ENCODE assay signal across 11 cellular contexts in the genomic region with DNA sequence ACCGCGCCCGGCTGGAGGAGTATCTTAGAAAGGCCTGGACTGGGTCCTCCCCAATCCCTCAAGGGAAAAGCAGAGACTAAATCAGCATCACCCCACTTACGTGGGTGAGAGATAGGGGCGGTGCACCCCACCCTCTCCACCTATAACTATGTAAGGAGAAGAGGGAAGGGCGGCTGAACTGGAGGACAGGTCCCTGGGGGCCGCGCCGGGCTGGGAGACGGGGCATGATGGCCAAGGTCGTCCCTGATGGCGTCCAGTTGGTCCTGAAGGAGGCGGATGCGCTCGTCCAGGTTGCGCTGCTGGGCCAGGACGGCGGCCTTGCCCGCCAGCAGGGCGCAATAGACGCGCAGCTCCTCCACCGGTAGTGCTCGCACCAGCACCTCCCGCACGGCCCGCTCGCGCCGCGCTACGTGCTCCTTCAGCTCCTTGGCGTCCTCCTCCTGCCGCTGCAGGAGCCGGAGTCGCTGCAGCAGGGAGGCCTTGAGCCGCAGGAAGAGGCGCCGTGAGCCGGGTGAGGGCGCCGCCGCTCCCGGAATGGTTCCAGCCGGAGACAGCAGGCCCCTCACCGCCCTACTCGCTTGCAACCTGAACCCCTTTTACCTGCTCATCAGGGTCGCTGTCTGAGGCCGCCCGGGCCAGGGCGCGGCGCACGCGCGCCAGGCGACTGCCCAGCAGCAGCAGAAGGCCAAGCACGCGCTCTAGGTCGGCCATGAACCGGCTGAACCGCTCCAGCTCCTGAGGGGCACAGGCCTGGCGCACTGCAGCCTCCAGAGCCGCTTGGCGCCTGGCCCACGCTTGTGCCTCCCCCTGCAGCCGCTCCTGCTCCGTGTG. TPM values are rescaled to one million over a fixed set of nuclear protein-coding genes. Genes with fewer than 3 reads are reported as not detected.
DNase-seq lines count a peak whose midpoint lies in the region; ATAC-seq and TF ChIP-seq lines count a peak whose summit lies in the region.
"Had no signal": no experiment of that assay in that cellular context is flagged by ENCODE, and none has a peak within 500 bp of the region (broad histone marks: within the 10 kb centered on the region; RNA-seq: fewer than 3 reads in every experiment).

No MANE protein-coding gene starts in this region.

- H3K9me3 Mint-ChIP-seq in activated T-cell treated with anti-CD3 and anti-CD28 coated beads, Interleukin-2, amount 50 U/mL, for 72 hours: no peaks in the 10 kb centered on the region
- H3K9me3 Mint-ChIP-seq: memory B cell had no signal

- DNase-seq in activated T-cell treated with anti-CD3 and anti-CD28 coated beads, Interleukin-2, amount 50 U/mL, for 72 hours: peak in 1 of 2 donors; percentile 24
- DNase-seq in left cardiac atrium (no peak), retinal pigment epithelial cell (ENCODE audit: low read depth) (peak; percentile 19), globus pallidus (ENCODE audit: low spot score) (no peak), mucosa of descending colon (no peak), amniotic stem cell (lab: John Stamatoyannopoulos, UW) (no peak)

- TF ChIP-seq CTCF in GM12873 (IDR thresholded peaks at IDR 0.05; ENCODE audit: insufficient read depth, low read depth, low read length, missing control alignments) (peak; percentile 4), retinal pigment epithelial cell (conservative IDR thresholded peaks at IDR 0.05; ENCODE audit: low read depth, low read length) (peak; percentile 8), mucosa of descending colon (IDR thresholded peaks at IDR 0.05) (no peak)

- intact Hi-C loops in left cardiac atrium (cut with DNase I) (loop anchor here (5.0 to 10.0 kb wide), 2 partner anchors 441 to 448 kb away; no protein-coding TSS in a partner anchor), mucosa of descending colon (cut with DNase I, micrococcal nuclease) (no loop called here)

- H3K4me1 Mint-ChIP-seq in activated T-cell treated with anti-CD3 and anti-CD28 coated beads, Interleukin-2, amount 50 U/mL, for 72 hours (ENCODE audit: low read depth): peaks cover 13% of the 10 kb centered on the region

- H3K36me3 Mint-ChIP-seq in activated T-cell treated with anti-CD3 and anti-CD28 coated beads, Interleukin-2, amount 50 U/mL, for 72 hours (ENCODE audit: insufficient read depth in 2 of 2): no peaks in the 10 kb centered on the region
- H3K36me3 Mint-ChIP-seq: activated naive CD8-positive, alpha-beta T cell; memory B cell had no signal

- peak in 1 of 2 donors; percentile 8 for ATAC-seq in activated T-cell treated with anti-CD3 and anti-CD28 coated beads, Interleukin-2, amount 50 U/mL, for 72 hours (replicated peaks in 1 of 2)
- peak; percentile 5 to 14 for ATAC-seq in left cardiac atrium
- no peak for ATAC-seq in mucosa of descending colon
- no peak for ATAC-seq in HG03108 (IDR thresholded peaks at IDR 0.05; ENCODE audit: unreplicated experiment)

- H3K4me3 ChIP-seq in retinal pigment epithelial cell (ENCODE audit: low read length) (peak overlapping the region; percentile 32), mucosa of descending colon (no peak overlapping the region)

- peaks cover 74% of the 10 kb centered on the region for H3K27me3 Mint-ChIP-seq in activated T-cell treated with anti-CD3 and anti-CD28 coated beads, Interleukin-2, amount 50 U/mL, for 72 hours (ENCODE audit: low read depth)

- no peak overlapping the region for H3K27ac Mint-ChIP-seq in activated T-cell treated with anti-CD3 and anti-CD28 coated beads, Interleukin-2, amount 50 U/mL, for 72 hours
- H3K27ac Mint-ChIP-seq: activated naive CD8-positive, alpha-beta T cell; memory B cell had no signal

- no peaks in the 10 kb centered on the region for H3K9me3 ChIP-seq in mucosa of descending colon

- peak overlapping the region; percentile 67 to 71 for H3K4me3 Mint-ChIP-seq in activated T-cell treated with anti-CD3 and anti-CD28 coated beads, Interleukin-2, amount 50 U/mL, for 72 hours
- H3K4me3 Mint-ChIP-seq: memory B cell had no signal

- H3K36me3 ChIP-seq in mucosa of descending colon (ENCODE audit: low read depth): no peaks in the 10 kb centered on the region

- no peaks in the 10 kb centered on the region for H3K4me1 ChIP-seq in mucosa of descending colon (ENCODE audit: low read depth)

RNA-seq across cellular contexts. Expression of a gene that starts 7.6 kb away (rescaled TPM):
- 1 to 10 TPM; 1.1 to 2.1 TPM for total RNA-seq in activated T-cell treated with anti-CD3 and anti-CD28 coated beads, Interleukin-2, amount 50 U/mL, for 72 hours
- total RNA-seq in left cardiac atrium: 1 to 10 TPM; 6.1 to 7.2 TPM
- total RNA-seq in mucosa of descending colon: 10 to 100 TPM; 37.3 to 93.5 (median 63.0) TPM

RNA-seq across cellular contexts. Expression of a gene that starts 9.8 kb away (rescaled TPM):
- not detected for total RNA-seq in activated T-cell treated with anti-CD3 and anti-CD28 coated beads, Interleukin-2, amount 50 U/mL, for 72 hours
- total RNA-seq in left cardiac atrium: under 1 TPM in 1 of 2 donors, not detected in 1; 0.06 TPM
- 10 to 100 TPM; 11.6 to 44.5 (median 24.3) TPM for total RNA-seq in mucosa of descending colon
- total RNA-seq: LHCN-M2 had no signal

RNA-seq across cellular contexts. Expression of a gene that starts 43.4 kb away (rescaled TPM):
- 1 to 10 TPM; 1.9 to 2.8 TPM for total RNA-seq in activated T-cell treated with anti-CD3 and anti-CD28 coated beads, Interleukin-2, amount 50 U/mL, for 72 hours
- total RNA-seq in left cardiac atrium: under 1 TPM in 1 of 2 donors, not detected in 1; 0.65 TPM
- under 1 TPM; 0.28 to 0.41 (median 0.36) TPM for total RNA-seq in mucosa of descending colon
- total RNA-seq: LHCN-M2 had no signal

RNA-seq across cellular contexts. Expression of a gene that starts 43.6 kb away (rescaled TPM):
- 100 to 1,000 TPM; 189 TPM for total RNA-seq in activated T-cell treated with anti-CD3 and anti-CD28 coated beads, Interleukin-2, amount 50 U/mL, for 72 hours
- total RNA-seq in left cardiac atrium (1,000 to 10,000 TPM; 1,029 to 1,106 TPM), mucosa of descending colon (100 to 1,000 TPM; 448 to 727 (median 690) TPM)

RNA-seq across cellular contexts. Expression of a gene that starts 45.8 kb away (rescaled TPM):
- 10 to 100 TPM; 24.7 to 26.4 TPM for total RNA-seq in activated T-cell treated with anti-CD3 and anti-CD28 coated beads, Interleukin-2, amount 50 U/mL, for 72 hours
- total RNA-seq in left cardiac atrium (10 to 100 TPM; 29.4 to 31.3 TPM), mucosa of descending colon (10 to 100 TPM; 49.9 to 64.7 (median 61.1) TPM)

Comparison
In these comparisons a context has a peak if more than half of its experiments do, and no peak if none do; other contexts are left out.
1. ATAC-seq: peak in left cardiac atrium (2 of 2); none in mucosa of descending colon (single experiment) and HG03108 (single experiment).
2. RNA of a gene that starts 7.6 kb away (total RNA-seq): 37.3 to 93.5 TPM in mucosa of descending colon; 6.1 to 7.2 TPM in left cardiac atrium and 1.1 to 2.1 TPM in activated T-cell treated with anti-CD3 and anti-CD28 coated beads, Interleukin-2, amount 50 U/mL, for 72 hours; every median in the first group is over 4 times any median in the second.
3. RNA of a gene that starts 9.8 kb away (total RNA-seq): 11.6 to 44.5 TPM in mucosa of descending colon; 0.06 TPM in left cardiac atrium and not detected in activated T-cell treated with anti-CD3 and anti-CD28 coated beads, Interleukin-2, amount 50 U/mL, for 72 hours; every median in the first group is over 10 times any median in the second.
4. intact Hi-C loops: an anchor here in left cardiac atrium (5.0 to 10.0 kb wide); none called in mucosa of descending colon.